Comparison of ENCODE assay signal across 8 cellular contexts in the genomic region with DNA sequence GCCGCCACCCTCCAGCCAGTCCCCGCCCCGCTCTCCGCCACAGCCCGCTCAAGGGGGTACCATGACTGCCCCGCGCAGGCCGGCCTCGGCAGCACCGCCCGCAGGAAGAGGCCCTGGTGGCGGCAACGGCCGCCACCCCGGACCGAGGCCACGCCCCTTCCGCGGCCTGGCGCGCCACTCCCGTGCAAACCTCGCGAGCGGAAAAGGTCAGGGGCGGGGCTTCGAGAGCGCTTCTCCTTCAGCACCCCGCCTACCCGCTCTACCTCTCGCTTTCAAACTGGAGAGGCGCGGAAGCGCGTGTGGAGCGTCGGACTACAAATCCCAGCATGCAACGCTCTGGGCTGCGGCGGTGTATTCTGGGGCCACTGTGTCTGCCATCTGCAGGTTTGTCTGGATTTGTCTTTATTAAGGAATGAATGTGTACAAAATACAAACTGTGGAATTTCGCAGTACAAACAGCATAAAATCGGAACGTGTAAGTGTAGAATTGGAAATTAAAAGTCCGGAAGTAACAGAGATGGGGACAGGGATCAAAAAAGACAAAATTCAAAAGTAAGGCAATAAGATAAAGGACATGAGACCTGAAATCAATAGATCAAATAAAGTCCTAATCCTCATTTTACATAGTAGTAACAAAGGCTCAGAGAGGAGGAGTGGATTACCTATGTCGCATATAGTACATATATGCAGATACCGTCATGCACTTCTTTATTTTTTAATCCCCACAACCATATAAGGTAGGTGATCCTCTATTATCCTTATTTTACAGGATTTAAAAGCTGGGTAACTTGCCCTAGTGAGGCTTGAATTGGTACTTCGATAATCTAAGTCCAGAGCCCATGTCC. TPM values are rescaled to one million over a fixed set of nuclear protein-coding genes. Genes with fewer than 3 reads are reported as not detected.
DNase-seq lines count a peak whose midpoint lies in the region; ATAC-seq and TF ChIP-seq lines count a peak whose summit lies in the region.

No MANE protein-coding gene starts in this region.

- whole genome bisulfite sequencing in hepatocyte (ENCODE audit: low lambda C conversion rate, missing lambda C conversion rate), result 8% methylated on average over 45 of the region's 47 CpGs

- peak; percentile 93 for DNase-seq in NCI-H2029 treated with DMSO at 0.1 percent for 48 hours (lab: John Stamatoyannopoulos, UW)
- DNase-seq in T1000 (lab: John Stamatoyannopoulos, UW), result peak; percentile 98
- DNase-seq in astrocyte of the hippocampus (ENCODE audit: low read depth, low spot score), result peak; percentile 100
- DNase-seq in hepatocyte (ENCODE audit: low spot score), result peak; percentile 100
- peak; percentile 96 for DNase-seq in renal cortical epithelial cell (ENCODE audit: low read depth)
- DNase-seq in epidermal melanocyte (ENCODE audit: insufficient read length, low spot score), result no peak

- no peaks in the 10 kb centered on the region for H3K27me3 ChIP-seq in hepatocyte

- H3K36me3 ChIP-seq in hepatocyte (replicated peaks; ENCODE audit: insufficient read depth, low read depth), result no peaks in the 10 kb centered on the region

- peak; percentile 77 for ATAC-seq in GM18508 (IDR thresholded peaks at IDR 0.05; ENCODE audit: insufficient read depth, unreplicated experiment)
- peak; percentile 96 for ATAC-seq in HG03039 (IDR thresholded peaks at IDR 0.05; ENCODE audit: unreplicated experiment)

- peak overlapping the region; percentile 95 for H3K27ac ChIP-seq in hepatocyte

- H3K4me2 ChIP-seq in hepatocyte, result peak overlapping the region; percentile 70

- H3K9me2 ChIP-seq in hepatocyte (replicated peaks; ENCODE audit: insufficient read depth), result no peaks in the 10 kb centered on the region

- peaks cover 23% of the 10 kb centered on the region for H3K4me1 ChIP-seq in hepatocyte (ENCODE audit: insufficient read depth)

- peaks cover 38% of the 10 kb centered on the region for H3K79me2 ChIP-seq in hepatocyte

- H4K20me1 ChIP-seq in hepatocyte (ENCODE audit: insufficient read depth, poor library complexity, severe bottlenecking), result no peaks in the 10 kb centered on the region

- H3K4me3 ChIP-seq in hepatocyte, result peak overlapping the region; percentile 19

- peak; percentile 36 for TF ChIP-seq CTCF in hepatocyte (IDR thresholded peaks at IDR 0.05; ENCODE audit: poor library complexity)

- no peaks in the 10 kb centered on the region for H3K9me3 ChIP-seq in hepatocyte (ENCODE audit: low read depth)

- peak overlapping the region; percentile 68 for H2AFZ ChIP-seq in hepatocyte

RNA-seq across cellular contexts. Expression of a gene that starts 0.5 kb away (rescaled TPM):
- total RNA-seq in hepatocyte (42.3 and 45.8 TPM in 2 replicates), renal cortical epithelial cell (65.2 and 68.2 TPM in 2 replicates)
- polyA plus RNA-seq in hepatocyte, result 24.2 and 27.2 TPM in 2 replicates

RNA-seq across cellular contexts. Expression of a gene that starts 8.9 kb away (rescaled TPM):
- total RNA-seq in hepatocyte (1.0 and 1.7 TPM in 2 replicates), renal cortical epithelial cell (0.17 and 1.8 TPM in 2 replicates)
- polyA plus RNA-seq in hepatocyte, result 1.2 and 2.3 TPM in 2 replicates
